Comparison of ENCODE assay signal across 16 cellular contexts in the genomic region with DNA sequence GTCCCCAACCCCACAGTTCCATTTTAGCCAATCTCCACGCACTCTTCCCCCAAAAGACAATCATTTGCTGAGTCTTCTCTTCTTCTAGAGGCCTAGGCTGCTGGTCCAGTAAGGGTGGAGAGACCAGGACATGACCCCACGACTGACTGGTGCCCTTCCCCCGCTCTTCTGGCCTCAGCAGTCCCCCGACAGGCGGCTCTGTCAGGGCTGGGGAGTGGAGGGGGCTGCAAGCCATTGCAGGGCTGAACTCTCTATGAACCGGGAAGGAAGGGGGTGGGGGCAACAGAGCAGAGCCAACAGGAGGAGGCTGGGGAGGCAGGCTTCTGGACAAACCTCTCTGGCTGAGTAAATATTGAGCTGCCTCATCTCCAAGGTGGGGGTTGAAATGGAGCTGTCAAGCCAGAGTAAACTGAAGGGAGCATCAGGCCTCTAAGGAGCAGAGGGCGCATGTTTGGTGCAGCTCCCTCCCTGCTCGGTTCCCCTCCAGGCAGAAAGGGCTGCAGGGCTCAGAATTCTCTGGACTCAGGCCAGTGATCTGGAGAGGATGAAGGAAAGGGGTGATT. TPM values are rescaled to one million over a fixed set of nuclear protein-coding genes. Genes with fewer than 3 reads are reported as not detected.
A peak's percentile ranks its signal among the peaks of the same experiment; 100 is the strongest.
DNase-seq lines count a peak whose midpoint lies in the region; ATAC-seq, FAIRE-seq and TF ChIP-seq lines count a peak whose summit lies in the region.
"Had no signal": no experiment of that assay in that cellular context is flagged by ENCODE, and none has a peak within 500 bp of the region (broad histone marks: within the 10 kb centered on the region; RNA-seq: fewer than 3 reads in every experiment).

No MANE protein-coding gene starts in this region.

- H3K27me3 Mint-ChIP-seq in astrocyte (ENCODE audit: low read depth, unreplicated experiment) = peaks cover 82% of the 10 kb centered on the region

- no peaks in the 10 kb centered on the region for H3K79me2 ChIP-seq in astrocyte (ENCODE audit: insufficient read depth, low read length)
- H3K79me2 ChIP-seq in smooth muscle cell (ENCODE audit: low read depth) = no peaks in the 10 kb centered on the region

- H3K27ac Mint-ChIP-seq in astrocyte (ENCODE audit: unreplicated experiment) = no peak overlapping the region
- H3K27ac Mint-ChIP-seq: CD8-positive, alpha-beta T cell had no signal

- H3K9ac ChIP-seq in astrocyte (ENCODE audit: low read length) = no peak overlapping the region
- H3K9ac ChIP-seq in smooth muscle cell (ENCODE audit: low read depth) = no peak overlapping the region

- H4K20me1 ChIP-seq in astrocyte (ENCODE audit: insufficient read depth, low read length) (no peaks in the 10 kb centered on the region), smooth muscle cell (ENCODE audit: low read depth) (no peaks in the 10 kb centered on the region)

- H3K27me3 ChIP-seq in astrocyte (ENCODE audit: insufficient read depth, low read length) (peaks cover 34% of the 10 kb centered on the region), muscle layer of duodenum (ENCODE audit: low read depth, low read length) (no peaks in the 10 kb centered on the region), smooth muscle cell (ENCODE audit: low read depth) (peaks cover 52% of the 10 kb centered on the region)
- H3K27me3 ChIP-seq: vagina had no signal

- H3K9me3 ChIP-seq in astrocyte (ENCODE audit: insufficient read depth, low read depth, low read length) (no peaks in the 10 kb centered on the region), muscle layer of duodenum (ENCODE audit: control insufficient read depth in 1 of 2, low read length in 2 of 2) (no peaks in the 10 kb centered on the region), smooth muscle cell (replicated peaks; ENCODE audit: low read depth) (no peaks in the 10 kb centered on the region)
- H3K9me3 ChIP-seq: mucosa of descending colon, vagina had no signal

- H3K4me1 Mint-ChIP-seq in astrocyte (ENCODE audit: low read depth, unreplicated experiment) = no peaks in the 10 kb centered on the region

- H3K9me3 Mint-ChIP-seq in astrocyte (ENCODE audit: unreplicated experiment) = peaks cover 1% of the 10 kb centered on the region
- H3K9me3 Mint-ChIP-seq: CD8-positive, alpha-beta T cell had no signal

- no peak for FAIRE-seq in astrocyte (lab: Jason Lieb, UNC)
- FAIRE-seq: GM12892 had no signal

- H3K36me3 ChIP-seq in astrocyte (ENCODE audit: insufficient read depth, low read length) = no peaks in the 10 kb centered on the region
- H3K36me3 ChIP-seq in muscle layer of duodenum (ENCODE audit: control insufficient read depth in 1 of 2, insufficient read depth in 2 of 2, low read length in 2 of 2) = no peaks in the 10 kb centered on the region
- H3K36me3 ChIP-seq in smooth muscle cell (ENCODE audit: low read depth) = no peaks in the 10 kb centered on the region
- H3K36me3 ChIP-seq: vagina had no signal

- no peak overlapping the region for H3K4me3 Mint-ChIP-seq in astrocyte (ENCODE audit: unreplicated experiment)
- H3K4me3 Mint-ChIP-seq: CD8-positive, alpha-beta T cell had no signal

- H3K27ac ChIP-seq in astrocyte (ENCODE audit: low read depth, low read length) (no peak overlapping the region), muscle layer of duodenum (ENCODE audit: low read length) (peak overlapping the region; percentile 16), smooth muscle cell (ENCODE audit: low read depth) (no peak overlapping the region)
- H3K27ac ChIP-seq: coronary artery, vagina had no signal

- ATAC-seq in GM21381 (IDR thresholded peaks at IDR 0.05; ENCODE audit: unreplicated experiment) = no peak
- ATAC-seq in GM18873 (IDR thresholded peaks at IDR 0.05; ENCODE audit: low FRiP score, unreplicated experiment) = no peak
- ATAC-seq: CD8-positive, alpha-beta T cell; mucosa of descending colon had no signal

- 42% methylated on average over 8 of the region's 8 CpGs for WGBS in smooth muscle cell (ENCODE audit: low lambda C conversion rate)

- peaks cover 13% of the 10 kb centered on the region for H3K4me1 ChIP-seq in astrocyte (ENCODE audit: insufficient read depth, low read length)
- H3K4me1 ChIP-seq in muscle layer of duodenum (ENCODE audit: control insufficient read depth in 1 of 2, insufficient read depth in 2 of 2, low read length in 2 of 2) = peaks cover 12 to 23% of the 10 kb centered on the region in 2 donors
- H3K4me1 ChIP-seq in smooth muscle cell (ENCODE audit: low read depth) = peaks cover 5% of the 10 kb centered on the region

- TF ChIP-seq CTCF in astrocyte (IDR thresholded peaks at IDR 0.05; ENCODE audit: insufficient read depth, low read depth, low read length) (no peak), smooth muscle cell (IDR thresholded peaks at IDR 0.05; ENCODE audit: borderline replicate concordance, insufficient read depth, poor library complexity, severe bottlenecking) (no peak)

- peaks cover 2% of the 10 kb centered on the region for H3K36me3 Mint-ChIP-seq in astrocyte (ENCODE audit: low read depth, unreplicated experiment)
- H3K36me3 Mint-ChIP-seq: CD8-positive, alpha-beta T cell had no signal

- no peaks in the 10 kb centered on the region for H3F3A ChIP-seq in smooth muscle cell (ENCODE audit: low read depth)

- H3K4me3 ChIP-seq in astrocyte (ENCODE audit: insufficient read depth, low read depth, low read length) = no peak overlapping the region
- H3K4me3 ChIP-seq in muscle layer of duodenum (ENCODE audit: low read depth in 1 of 2, low read length in 2 of 2) = peak overlapping the region in 1 of 2 donors; percentile 28
- no peak overlapping the region for H3K4me3 ChIP-seq in smooth muscle cell
- H3K4me3 ChIP-seq: coronary artery, mucosa of descending colon, vagina had no signal

- no peak overlapping the region for H2AFZ ChIP-seq in astrocyte (ENCODE audit: low read depth, low read length)
- H2AFZ ChIP-seq in smooth muscle cell (ENCODE audit: low read depth) = no peak overlapping the region

- H3K4me2 ChIP-seq in astrocyte (ENCODE audit: low read length) = peak overlapping the region; percentile 25
- H3K4me2 ChIP-seq in smooth muscle cell = no peak overlapping the region

- DNase-seq in DMS53 treated with DMSO at 0.1 percent for 48 hours (lab: John Stamatoyannopoulos, UW; ENCODE audit: unreplicated experiment) (peak; percentile 55), NCI-H146 treated with DMSO at 0.1 percent for 48 hours (lab: John Stamatoyannopoulos, UW; ENCODE audit: unreplicated experiment) (peak; percentile 39), astrocyte (ENCODE audit: low read depth) (no peak), smooth muscle cell (lab: John Stamatoyannopoulos, UW; ENCODE audit: unreplicated experiment) (no peak), NAMALWA (ENCODE audit: low spot score) (no peak)
- DNase-seq: activated CD4-positive, alpha-beta T cell treated with anti-CD3 and anti-CD28 coated beads, Interleukin-2, amount 50 U/mL, for 4 hours; activated naive CD4-positive, alpha-beta T cell treated with anti-CD3 and anti-CD28 coated beads, Interleukin-2, amount 50 U/mL, for 16 hours; CD8-positive, alpha-beta T cell; mucosa of descending colon; NCI-H446 had no signal

RNA-seq across cellular contexts. Expression of gene HOXB1, which starts 8.7 kb away (rescaled TPM):
- total RNA-seq in astrocyte (not detected in 2 replicates), smooth muscle cell (not detected in 2 replicates)
- polyA plus RNA-seq in smooth muscle cell = not detected in 2 replicates
- total RNA-seq: CD8-positive, alpha-beta T cell; mucosa of descending colon; vagina had no signal

RNA-seq across cellular contexts. Expression of gene HOXB2, which starts 22.8 kb away (rescaled TPM):
- total RNA-seq in astrocyte (0.41 and 1.8 TPM in 2 replicates), smooth muscle cell (16.9 and 40.4 TPM in 2 replicates)
- polyA plus RNA-seq in smooth muscle cell = 26.5 and 35.6 TPM in 2 replicates

RNA-seq across cellular contexts. Expression of gene HOXB4, which starts 56.0 kb away (rescaled TPM):
- total RNA-seq in astrocyte = not detected in 2 replicates
- total RNA-seq in smooth muscle cell = 0.72 and 2.6 TPM in 2 replicates
- polyA plus RNA-seq in smooth muscle cell = 0.96 and 1.0 TPM in 2 replicates

Comparison
In these comparisons a context has a peak if more than half of its experiments do, and no peak if none do; other contexts are left out.
1. DNase-seq: peak in DMS53 treated with DMSO at 0.1 percent for 48 hours (single experiment) and NCI-H146 treated with DMSO at 0.1 percent for 48 hours (single experiment); none in astrocyte (single experiment), smooth muscle cell (single experiment) and NAMALWA (single experiment).